Comparison of ENCODE assay signal across 9 cellular contexts in genomic region chr10:53601260-53601875, GRCh38.
DNase-seq lines count a peak whose midpoint lies in the region; ATAC-seq and TF ChIP-seq lines count a peak whose summit lies in the region.
"Had no signal": no experiment of that assay in that cellular context is flagged by ENCODE, and none has a peak within 500 bp of the region (broad histone marks: within the 10 kb centered on the region; RNA-seq: fewer than 3 reads in every experiment).

No MANE protein-coding gene starts in this region.

- no peak overlapping the region for H3K27ac ChIP-seq in cardiac muscle cell

- peaks cover 4% of the 10 kb centered on the region for H3K27me3 Mint-ChIP-seq in chondrocyte (ENCODE audit: low read depth)
- H3K27me3 Mint-ChIP-seq: central memory CD8-positive, alpha-beta T cell had no signal

- ATAC-seq in HG02981 (IDR thresholded peaks at IDR 0.05; ENCODE audit: unreplicated experiment) = peak; percentile 77
- no peak for ATAC-seq in activated CD4-positive, CD25-positive, alpha-beta regulatory T cell treated with anti-CD3 and anti-CD28 coated beads, Interleukin-2, amount 50 U/mL, for 24 hours

- DNase-seq in cardiac muscle cell (ENCODE audit: low read depth in 1 of 2, low spot score in 1 of 2) (peak; percentile 54 to 68), cardiac septum (ENCODE audit: low spot score) (no peak), NCI-H748 (lab: John Stamatoyannopoulos, UW; ENCODE audit: unreplicated experiment) (peak; percentile 28), chondrocyte (ENCODE audit: low spot score) (no peak), myocyte (ENCODE audit: low read depth) (peak; percentile 22)
- no peak for DNase-seq in activated CD8-positive, alpha-beta memory T cell treated with anti-CD3 and anti-CD28 coated beads, Interleukin-2, amount 50 U/mL, for 48 hours

- intact Hi-C loops in cardiac septum (cut with DNase I) = loop anchor here (5.0 kb wide), 1 partner anchor 806 kb away; no protein-coding TSS in a partner anchor

- no peaks in the 10 kb centered on the region for H3K27me3 ChIP-seq in cardiac muscle cell

- H3K9me3 Mint-ChIP-seq in chondrocyte (ENCODE audit: low read depth) = no peaks in the 10 kb centered on the region

- no peaks in the 10 kb centered on the region for H3K36me3 Mint-ChIP-seq in chondrocyte (ENCODE audit: low read depth)

- TF ChIP-seq CTCF in cardiac muscle cell (IDR thresholded peaks at IDR 0.05; ENCODE audit: low read depth, low read length) (peak; percentile 84), chondrocyte (IDR thresholded peaks at IDR 0.05) (peak; percentile 99)

- no peaks in the 10 kb centered on the region for H3K36me3 ChIP-seq in cardiac muscle cell

- no peak overlapping the region for H3K27ac Mint-ChIP-seq in chondrocyte (ENCODE audit: unreplicated experiment)

- no peak overlapping the region for H3K4me3 ChIP-seq in cardiac muscle cell

- peaks cover 6% of the 10 kb centered on the region for H3K4me1 Mint-ChIP-seq in chondrocyte (ENCODE audit: low read depth)
- H3K4me1 Mint-ChIP-seq: central memory CD8-positive, alpha-beta T cell had no signal

- no peaks in the 10 kb centered on the region for H3K9me3 ChIP-seq in cardiac muscle cell (ENCODE audit: low read depth)

- H3K4me3 Mint-ChIP-seq in chondrocyte (ENCODE audit: unreplicated experiment) = no peak overlapping the region
- H3K4me3 Mint-ChIP-seq: central memory CD8-positive, alpha-beta T cell had no signal

- peaks cover 4% of the 10 kb centered on the region for H3K4me1 ChIP-seq in cardiac muscle cell (ENCODE audit: low read depth)

Comparison
In these comparisons a context has a peak if more than half of its experiments do, and no peak if none do; other contexts are left out.
1. DNase-seq: peak in cardiac muscle cell (2 of 2), NCI-H748 (single experiment) and myocyte (single experiment); none in cardiac septum (single experiment), chondrocyte (single experiment) and activated CD8-positive, alpha-beta memory T cell treated with anti-CD3 and anti-CD28 coated beads, Interleukin-2, amount 50 U/mL, for 48 hours (single experiment).